17 cellular contexts compared by ENCODE assay signal in genomic region chrX:118216086-118216485, GRCh38.
A peak's percentile ranks its signal among the peaks of the same experiment; 100 is the strongest.
DNase-seq lines count a peak whose midpoint lies in the region; ATAC-seq and TF ChIP-seq lines count a peak whose summit lies in the region.
"Had no signal": no experiment of that assay in that cellular context is flagged by ENCODE, and none has a peak within 500 bp of the region (broad histone marks: within the 10 kb centered on the region; RNA-seq: fewer than 3 reads in every experiment).

No MANE protein-coding gene starts in this region.

- H3K79me2 ChIP-seq in neural progenitor cell (ENCODE audit: low read depth), result no peaks in the 10 kb centered on the region

- no peak overlapping the region for H3K27ac ChIP-seq in BLaER1
- no peak overlapping the region for H3K27ac ChIP-seq in neural progenitor cell
- no peak overlapping the region for H3K27ac ChIP-seq in left ventricle myocardium inferior (replicated peaks)
- H3K27ac ChIP-seq: foreskin keratinocyte, right lobe of liver, WERI-Rb-1 had no signal

- H4K20me1 ChIP-seq in BLaER1 (no peaks in the 10 kb centered on the region), neural progenitor cell (ENCODE audit: low read depth) (no peaks in the 10 kb centered on the region)

- H3K9me3 Mint-ChIP-seq in brain (peaks cover 0 to 8% (median 0%) of the 10 kb centered on the region in 5 experiments), neural progenitor cell (no peaks in the 10 kb centered on the region)
- H3K9me3 Mint-ChIP-seq: activated naive CD4-positive, alpha-beta T cell treated with anti-CD3 and anti-CD28 coated beads, Interleukin-2, amount 10 ng/mL, durations not matched to agents 7 days and 5 days; T-helper 1 cell treated with Interleukin-12 subunit alpha and Interleukin-12 subunit beta and Interleukin-4 antibody, amounts not matched to agents 30 μg/mL and 1 μg/mL, for 36 hours had no signal

- H3K4me1 ChIP-seq in BLaER1 (peaks cover 24% of the 10 kb centered on the region), neural progenitor cell (peaks cover 3% of the 10 kb centered on the region), left ventricle myocardium inferior (no peaks in the 10 kb centered on the region)
- H3K4me1 ChIP-seq: foreskin keratinocyte, right lobe of liver had no signal

- no peak overlapping the region for H2AFZ ChIP-seq in neural progenitor cell (replicated peaks)

- H3K4me1 Mint-ChIP-seq in brain (peaks cover 63% of the 10 kb centered on the region), neural progenitor cell (peaks cover 11% of the 10 kb centered on the region)

- no peak overlapping the region for H3K9ac ChIP-seq in BLaER1
- no peak overlapping the region for H3K9ac ChIP-seq in neural progenitor cell

- peak overlapping the region in 1 of 5 experiments; percentile 10 for H3K4me3 Mint-ChIP-seq in brain
- H3K4me3 Mint-ChIP-seq in neural progenitor cell, result no peak overlapping the region
- H3K4me3 Mint-ChIP-seq: activated naive CD4-positive, alpha-beta T cell treated with anti-CD3 and anti-CD28 coated beads, Interleukin-2, amount 10 ng/mL, durations not matched to agents 7 days and 5 days; T-helper 1 cell treated with Interleukin-12 subunit alpha and Interleukin-12 subunit beta and Interleukin-4 antibody, amounts not matched to agents 30 μg/mL and 1 μg/mL, for 36 hours had no signal

- H3F3A ChIP-seq in neural progenitor cell (ENCODE audit: low read depth), result no peaks in the 10 kb centered on the region

- no peak for TF ChIP-seq CTCF in brain (conservative IDR thresholded peaks at IDR 0.05)
- TF ChIP-seq CTCF in neural progenitor cell (IDR thresholded peaks at IDR 0.05), result no peak
- TF ChIP-seq CTCF in left ventricle myocardium inferior (IDR thresholded peaks at IDR 0.05; ENCODE audit: borderline replicate concordance), result no peak

- ATAC-seq in left colon (peak; percentile 26), GM18870 (IDR thresholded peaks at IDR 0.05; ENCODE audit: unreplicated experiment) (no peak)

- H3K27me3 Mint-ChIP-seq in brain, result no peaks in the 10 kb centered on the region
- no peaks in the 10 kb centered on the region for H3K27me3 Mint-ChIP-seq in neural progenitor cell (ENCODE audit: insufficient read depth, low read depth)
- H3K27me3 Mint-ChIP-seq: activated naive CD4-positive, alpha-beta T cell treated with anti-CD3 and anti-CD28 coated beads, Interleukin-2, amount 10 ng/mL, durations not matched to agents 7 days and 5 days had no signal

- H3K36me3 ChIP-seq in BLaER1, result no peaks in the 10 kb centered on the region
- H3K36me3 ChIP-seq in neural progenitor cell, result no peaks in the 10 kb centered on the region
- H3K36me3 ChIP-seq in left ventricle myocardium inferior, result no peaks in the 10 kb centered on the region
- H3K36me3 ChIP-seq: right lobe of liver, WERI-Rb-1 had no signal

- H3K27me3 ChIP-seq in BLaER1, result peaks cover 4% of the 10 kb centered on the region; the same call in 1 of the 2 replicates
- H3K27me3 ChIP-seq in neural progenitor cell, result no peaks in the 10 kb centered on the region
- no peaks in the 10 kb centered on the region for H3K27me3 ChIP-seq in left ventricle myocardium inferior (ENCODE audit: low read depth)
- H3K27me3 ChIP-seq: foreskin keratinocyte, right lobe of liver had no signal

- intact Hi-C loops in left colon (cut with DNase I, micrococcal nuclease), result no loop called here
- intact Hi-C loops in left ventricle myocardium inferior (cut with micrococcal nuclease), result no loop called here

- H3K4me2 ChIP-seq in BLaER1 (peak overlapping the region; percentile 26; the same call in 1 of the 2 replicates), neural progenitor cell (no peak overlapping the region)

- H3K9me3 ChIP-seq in BLaER1, result no peaks in the 10 kb centered on the region
- no peaks in the 10 kb centered on the region for H3K9me3 ChIP-seq in neural progenitor cell (ENCODE audit: low read depth)
- no peaks in the 10 kb centered on the region for H3K9me3 ChIP-seq in left ventricle myocardium inferior (replicated peaks)
- H3K9me3 ChIP-seq: right lobe of liver had no signal

- H3K27ac Mint-ChIP-seq in brain, result peak overlapping the region in 3 of 5 experiments; percentile 8 to 69 (median 40)
- H3K27ac Mint-ChIP-seq in neural progenitor cell, result no peak overlapping the region
- H3K27ac Mint-ChIP-seq: activated naive CD4-positive, alpha-beta T cell treated with anti-CD3 and anti-CD28 coated beads, Interleukin-2, amount 10 ng/mL, durations not matched to agents 7 days and 5 days; T-helper 1 cell treated with Interleukin-12 subunit alpha and Interleukin-12 subunit beta and Interleukin-4 antibody, amounts not matched to agents 30 μg/mL and 1 μg/mL, for 36 hours had no signal

- DNase-seq in M059J (ENCODE audit: low read depth) (peak; percentile 87), left colon (no peak), neural progenitor cell (ENCODE audit: low spot score) (no peak), left ventricle myocardium inferior (no peak)
- DNase-seq in stimulated activated CD4-positive, alpha-beta T cell treated with anti-CD3 and anti-CD28 coated beads, Interleukin-4, amount 100 ng/mL, for 4 hours, result no peak
- DNase-seq: activated CD4-positive, alpha-beta T cell treated with anti-CD3 and anti-CD28 coated beads, Interleukin-2, amount 50 U/mL, for 48 hours; activated naive CD4-positive, alpha-beta T cell treated with anti-CD3 and anti-CD28 coated beads, Interleukin-2, amount 10 ng/mL, durations not matched to agents 7 days and 5 days; foreskin keratinocyte; Karpas-422; NCI-H2227 treated with DMSO at 0.1 percent for 48 hours; Right ventricle myocardium superior; WERI-Rb-1 had no signal

- H3K4me3 ChIP-seq in BLaER1 (no peak overlapping the region), neural progenitor cell (no peak overlapping the region), left ventricle myocardium inferior (no peak overlapping the region)
- H3K4me3 ChIP-seq: right lobe of liver had no signal

- H3K36me3 Mint-ChIP-seq in brain (no peaks in the 10 kb centered on the region), neural progenitor cell (no peaks in the 10 kb centered on the region)
- H3K36me3 Mint-ChIP-seq: activated naive CD4-positive, alpha-beta T cell treated with anti-CD3 and anti-CD28 coated beads, Interleukin-2, amount 10 ng/mL, durations not matched to agents 7 days and 5 days had no signal
